In the genomic region with DNA sequence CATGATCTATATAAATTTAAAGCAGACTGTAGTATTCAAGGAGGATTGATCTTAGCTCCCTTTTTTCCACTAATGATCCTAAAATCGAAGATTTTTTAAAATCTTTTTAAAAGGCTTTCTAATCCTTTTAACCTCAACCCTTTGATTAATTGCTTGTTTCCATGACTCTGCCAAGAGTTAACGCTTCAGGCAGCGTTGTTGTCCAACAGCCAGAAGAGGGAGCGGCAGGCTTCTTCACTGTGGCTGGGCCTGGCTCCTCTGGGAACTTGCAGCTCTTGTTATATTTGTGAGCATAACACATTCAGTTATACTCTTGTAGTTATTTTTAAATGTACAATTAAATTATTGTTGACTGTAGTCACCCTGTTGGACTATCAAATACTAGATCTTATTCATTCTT, we compare ENCODE assay signal across 8 cellular contexts. TPM values are rescaled to one million over a fixed set of nuclear protein-coding genes. Genes with fewer than 3 reads are reported as not detected.
A peak's percentile ranks its signal among the peaks of the same experiment; 100 is the strongest.
DNase-seq lines count a peak whose midpoint lies in the region; ATAC-seq and TF ChIP-seq lines count a peak whose summit lies in the region.

No MANE protein-coding gene starts in this region.

- no peak overlapping the region for H2AFZ ChIP-seq in neural progenitor cell (replicated peaks)

- no peaks in the 10 kb centered on the region for H3K4me1 ChIP-seq in neural progenitor cell

- in situ Hi-C loops in SK-MEL-5 (cut with HindIII; ENCODE audit: low pct_unique_long_range_greater_than_20kb, low sequenced_read_pairs) = no loop called here

- no peaks in the 10 kb centered on the region for H3K9me3 ChIP-seq in neural progenitor cell (ENCODE audit: low read depth)

- H3K36me3 Mint-ChIP-seq in neural progenitor cell = peaks cover 24% of the 10 kb centered on the region
- peaks cover 69% of the 10 kb centered on the region for H3K36me3 Mint-ChIP-seq in effector memory CD8-positive, alpha-beta T cell (ENCODE audit: insufficient read depth)

- no peak overlapping the region for H3K4me3 Mint-ChIP-seq in neural progenitor cell
- no peak overlapping the region for H3K4me3 Mint-ChIP-seq in effector memory CD8-positive, alpha-beta T cell

- no peak overlapping the region for H3K27ac Mint-ChIP-seq in neural progenitor cell
- peak overlapping the region in 1 of 2 donors; percentile 59 for H3K27ac Mint-ChIP-seq in effector memory CD8-positive, alpha-beta T cell

- no peaks in the 10 kb centered on the region for H3K4me1 Mint-ChIP-seq in neural progenitor cell
- peaks cover 8 to 11% of the 10 kb centered on the region in 2 donors for H3K4me1 Mint-ChIP-seq in effector memory CD8-positive, alpha-beta T cell (ENCODE audit: low read depth in 2 of 2)

- ATAC-seq in HG03045 (IDR thresholded peaks at IDR 0.05; ENCODE audit: unreplicated experiment) = no peak
- no peak for ATAC-seq in GM19467 (IDR thresholded peaks at IDR 0.05; ENCODE audit: unreplicated experiment)
- ATAC-seq in effector memory CD8-positive, alpha-beta T cell (replicated peaks) = no peak

- H3K9ac ChIP-seq in neural progenitor cell = no peak overlapping the region

- H3K27ac ChIP-seq in neural progenitor cell = no peak overlapping the region

- DNase-seq in HCEC 1CT (peak; percentile 77), SK-MEL-5 (ENCODE audit: low read depth, low spot score) (peak; percentile 67), fibroblast of pulmonary artery (ENCODE audit: low read depth) (peak; percentile 86), neural progenitor cell (ENCODE audit: low spot score) (peak; percentile 51), NCI-H187 (lab: John Stamatoyannopoulos, UW) (no peak)
- no peak for DNase-seq in effector memory CD8-positive, alpha-beta T cell

- H3K36me3 ChIP-seq in neural progenitor cell = peaks cover 6% of the 10 kb centered on the region

- no peak overlapping the region for H3K4me3 ChIP-seq in fibroblast of pulmonary artery (replicated peaks; ENCODE audit: low read depth, low read length)
- no peak overlapping the region for H3K4me3 ChIP-seq in neural progenitor cell

- no peaks in the 10 kb centered on the region for H3K27me3 Mint-ChIP-seq in neural progenitor cell (ENCODE audit: insufficient read depth, low read depth)
- no peaks in the 10 kb centered on the region for H3K27me3 Mint-ChIP-seq in effector memory CD8-positive, alpha-beta T cell

- TF ChIP-seq CTCF in fibroblast of pulmonary artery (IDR thresholded peaks at IDR 0.05; ENCODE audit: low read length, missing control alignments) (peak; percentile 78), neural progenitor cell (IDR thresholded peaks at IDR 0.05) (peak; percentile 56)

- no peaks in the 10 kb centered on the region for H3K27me3 ChIP-seq in neural progenitor cell

- H3K79me2 ChIP-seq in neural progenitor cell (ENCODE audit: low read depth) = no peaks in the 10 kb centered on the region

- H3F3A ChIP-seq in neural progenitor cell (ENCODE audit: low read depth) = no peaks in the 10 kb centered on the region

- H4K20me1 ChIP-seq in neural progenitor cell (ENCODE audit: low read depth) = no peaks in the 10 kb centered on the region

- H3K4me2 ChIP-seq in neural progenitor cell = no peak overlapping the region

- no peaks in the 10 kb centered on the region for H3K9me3 Mint-ChIP-seq in neural progenitor cell
- H3K9me3 Mint-ChIP-seq in effector memory CD8-positive, alpha-beta T cell = no peaks in the 10 kb centered on the region

RNA-seq across cellular contexts. Expression of a gene that starts 26.3 kb away (rescaled TPM):
- total RNA-seq in SK-MEL-5 (2014; rRNA removed; shearing (Covaris generic)) = 38.3 and 45.4 TPM in 2 replicates
- polyA plus RNA-seq in SK-MEL-5 (2015; cell fraction: cytosol; rRNA removed) = 37.2 and 45.4 TPM in 2 replicates
- polyA plus RNA-seq in SK-MEL-5 (2015; cell fraction: nucleus; rRNA removed) = 14.8 and 23.5 TPM in 2 replicates
- 30.0 and 37.9 TPM in 2 replicates for total RNA-seq in neural progenitor cell (ENCODE audit: low replicate concordance)

Comparison
In these comparisons a context has a peak if more than half of its experiments do, and no peak if none do; other contexts are left out.
1. DNase-seq: peak in HCEC 1CT (single experiment), SK-MEL-5 (single experiment), fibroblast of pulmonary artery (single experiment) and neural progenitor cell (single experiment); none in effector memory CD8-positive, alpha-beta T cell (0 of 3) and NCI-H187 (0 of 2).